32 cellular contexts compared by ENCODE assay signal in the genomic region with DNA sequence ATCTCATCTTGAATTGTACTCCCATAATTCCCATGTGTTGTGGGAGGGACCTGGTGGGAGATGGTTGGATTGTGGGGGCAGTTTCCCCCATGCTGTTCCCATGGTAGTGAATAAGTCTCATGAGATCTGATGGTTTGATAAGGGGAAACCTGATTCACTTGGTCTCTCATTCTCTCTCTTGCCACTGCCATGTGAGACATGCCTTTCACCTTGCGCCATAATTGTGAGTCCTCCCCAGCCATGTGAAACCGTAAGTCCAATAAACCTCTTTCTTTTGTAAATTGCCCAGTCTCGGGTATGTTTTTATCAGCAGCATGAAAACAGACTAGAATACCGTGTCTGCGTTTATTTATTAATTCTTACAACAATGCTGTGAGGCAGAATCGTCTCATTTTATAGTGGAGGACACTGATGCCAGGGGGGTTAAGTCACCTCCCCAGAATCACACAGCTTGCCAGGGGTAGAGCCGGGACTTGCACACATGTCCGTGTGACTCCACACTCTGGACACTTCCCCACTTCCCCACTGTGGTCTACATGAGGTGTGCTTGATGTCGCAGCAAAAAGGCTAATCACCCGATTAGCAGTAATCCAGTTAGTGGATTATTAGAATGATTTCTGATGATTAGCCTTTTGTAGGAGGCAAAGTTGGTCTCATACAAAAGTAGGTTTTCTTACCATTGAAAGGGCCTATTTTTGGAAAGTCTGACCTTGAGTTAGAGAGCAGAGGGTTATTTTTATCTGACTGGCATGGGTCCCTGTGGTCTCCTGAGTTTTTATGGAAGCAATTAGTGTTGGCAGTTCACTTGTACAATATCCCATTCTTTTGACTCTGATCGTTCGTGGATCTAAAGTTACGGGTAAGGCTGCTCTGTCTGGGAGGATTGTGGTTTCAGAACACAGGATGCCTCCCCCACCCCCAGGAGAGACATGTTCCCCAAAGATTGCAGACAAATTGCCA. TPM values are rescaled to one million over a fixed set of nuclear protein-coding genes. Genes with fewer than 3 reads are reported as not detected.
DNase-seq lines count a peak whose midpoint lies in the region; ATAC-seq, FAIRE-seq and TF ChIP-seq lines count a peak whose summit lies in the region.
"Had no signal": no experiment of that assay in that cellular context is flagged by ENCODE, and none has a peak within 500 bp of the region (broad histone marks: within the 10 kb centered on the region; RNA-seq: fewer than 3 reads in every experiment).

No MANE protein-coding gene starts in this region.

- no peak overlapping the region for H2BK20ac ChIP-seq in IMR-90 (ENCODE audit: low read depth, low read length)

- in situ Hi-C loops in IMR-90 (cut with MboI; ENCODE audit: low sequenced_read_pairs) (no loop called here), K562 (cut with MboI) (no loop called here)

- H3K4ac ChIP-seq in IMR-90 (ENCODE audit: low read depth, low read length), result no peak overlapping the region

- no peak overlapping the region for H4K8ac ChIP-seq in IMR-90 (ENCODE audit: low read depth in 2 of 2, low read length in 2 of 2)

- no peak overlapping the region for H3K4me3 Mint-ChIP-seq in GM23338
- H3K4me3 Mint-ChIP-seq: activated CD4-positive, alpha-beta T cell treated with anti-CD3 and anti-CD28 coated beads, Interleukin-2, amount 10 ng/mL, durations not matched to agents 24 days and 14 days; activated naive CD8-positive, alpha-beta T cell; CD4-positive, alpha-beta memory T cell; HFFc6; immature natural killer cell; memory B cell; WTC11 had no signal

- H2AK9ac ChIP-seq in IMR-90 (replicated peaks; ENCODE audit: low read depth, low read length, poor library complexity), result no peak overlapping the region

- no peak for TF ChIP-seq EP300 in K562 (IDR thresholded peaks at IDR 0.05; ENCODE audit: low read length)

- H3K4me1 Mint-ChIP-seq in GM23338, result 0 out of 3 replicates have a peak, but pooled peaks cover 1% of the 10 kb centered on the region
- H3K4me1 Mint-ChIP-seq: activated CD4-positive, alpha-beta T cell treated with anti-CD3 and anti-CD28 coated beads, Interleukin-2, amount 10 ng/mL, durations not matched to agents 24 days and 14 days; CD4-positive, alpha-beta memory T cell; immature natural killer cell had no signal

- WGBS in IMR-90 (ENCODE audit: extremely low coverage in 2 of 2, insufficient read length in 1 of 2), 2 experiments, result 93% methylated on average over 2 of the region's 13 CpGs; no CpG with 5 or more reads in 1 of the 2 experiments
- WGBS in K562 (ENCODE audit: insufficient coverage, low coverage, missing lambda C conversion rate), result 57% methylated on average over 13 of the region's 13 CpGs

- H2BK5ac ChIP-seq in IMR-90 (ENCODE audit: low read depth, low read length, poor library complexity, severe bottlenecking), result no peak overlapping the region

- no peaks in the 10 kb centered on the region for H3K9me2 ChIP-seq in GM23338 (ENCODE audit: insufficient read depth)

- no peak for TF ChIP-seq RAD21 in IMR-90 (IDR thresholded peaks at IDR 0.05; ENCODE audit: low read length)
- TF ChIP-seq RAD21 in K562 (CRISPR knock-in tag; conservative IDR thresholded peaks at IDR 0.05 in 1 of 2, IDR thresholded peaks at IDR 0.05 in 1 of 2), result no peak

- H3K27me3 ChIP-seq in IMR-90 (ENCODE audit: control insufficient read depth, insufficient read depth, low read length) (no peaks in the 10 kb centered on the region), K562 (ENCODE audit: control insufficient read depth in 2 of 2, insufficient read depth in 2 of 2, low read length in 2 of 2) (no peaks in the 10 kb centered on the region), skeletal muscle tissue (ENCODE audit: control insufficient read depth in 3 of 3, insufficient read depth in 3 of 3, low read length in 3 of 3) (no peaks in the 10 kb centered on the region), GM23338 (ENCODE audit: insufficient read depth) (no peaks in the 10 kb centered on the region)
- H3K27me3 ChIP-seq: neural progenitor cell, transverse colon had no signal

- no peaks in the 10 kb centered on the region for H3K4me1 ChIP-seq in IMR-90 (ENCODE audit: control insufficient read depth, insufficient read depth, low read length)
- peaks cover 0 to 5% of the 10 kb centered on the region in 2 experiments; a peak in 2 of 5 replicates for H3K4me1 ChIP-seq in K562 (replicated peaks in 1 of 2; ENCODE audit: control insufficient read depth in 2 of 2, insufficient read depth in 2 of 2, low read length in 2 of 2)
- peaks cover 9 to 20% (median 16%) of the 10 kb centered on the region in 3 donors for H3K4me1 ChIP-seq in skeletal muscle tissue (ENCODE audit: control insufficient read depth in 3 of 3, insufficient read depth in 3 of 3, low read length in 3 of 3)
- H3K4me1 ChIP-seq in GM23338 (ENCODE audit: insufficient read depth), result no peaks in the 10 kb centered on the region
- H3K4me1 ChIP-seq: SJCRH30, transverse colon had no signal

- H3K27ac Mint-ChIP-seq in GM23338, result no peak overlapping the region
- H3K27ac Mint-ChIP-seq: activated CD4-positive, alpha-beta T cell treated with anti-CD3 and anti-CD28 coated beads, Interleukin-2, amount 10 ng/mL, durations not matched to agents 24 days and 14 days; activated naive CD8-positive, alpha-beta T cell; CD4-positive, alpha-beta memory T cell; HFFc6; immature natural killer cell; memory B cell; WTC11 had no signal

- H3K4me2 ChIP-seq in IMR-90 (ENCODE audit: low read depth, low read length) (no peak overlapping the region), K562 (ENCODE audit: insufficient read depth, low read length) (no peak overlapping the region), GM23338 (no peak overlapping the region)

- no peak overlapping the region for H4K91ac ChIP-seq in IMR-90 (ENCODE audit: insufficient read depth, low read depth, low read length)

- H3K27ac ChIP-seq in IMR-90 (ENCODE audit: insufficient read depth, low read length) (no peak overlapping the region), K562 (ENCODE audit: extremely low read depth, low read depth, low read length) (no peak overlapping the region), skeletal muscle tissue (ENCODE audit: low read depth, low read length) (peak overlapping the region; percentile 14), GM23338 (ENCODE audit: low read depth) (no peak overlapping the region)
- H3K27ac ChIP-seq: neural progenitor cell, SJCRH30, transverse colon had no signal

- no peaks in the 10 kb centered on the region for H3F3A ChIP-seq in GM23338 (replicated peaks; ENCODE audit: low read depth)

- no peaks in the 10 kb centered on the region for H3K79me1 ChIP-seq in IMR-90 (ENCODE audit: low read depth in 1 of 2, low read length in 2 of 2)

- no peak overlapping the region for H2AK5ac ChIP-seq in IMR-90 (ENCODE audit: low read depth, low read length)

- CTCF ChIA-PET in IMR-90 (lab: Yijun Ruan, JAX) (no interaction called here), K562 (lab: Yijun Ruan, JAX; ENCODE audit: low intra/inter-chr PET ratio) (no interaction called here)

- BruUV-seq in IMR-90 (replicated peaks; lab: Mats Ljungman, UMichigan) (no TSS peak), K562 (replicated peaks; lab: Mats Ljungman, UMichigan) (no TSS peak)

- TF ChIP-seq POLR2A in IMR-90 (IDR thresholded peaks at IDR 0.05; ENCODE audit: low read depth, low read length) (no peak), K562 (conservative IDR thresholded peaks at IDR 0.05) (no peak)

- TF ChIP-seq CTCF in IMR-90 (conservative IDR thresholded peaks at IDR 0.05; ENCODE audit: low read depth, low read length) (no peak), K562 (IDR thresholded peaks at IDR 0.05 in 2 of 3, conservative IDR thresholded peaks at IDR 0.05 in 1 of 3; ENCODE audit: insufficient read depth in 2 of 3, low read depth in 1 of 3, low read length in 3 of 3) (no peak), GM23338 (conservative IDR thresholded peaks at IDR 0.05; ENCODE audit: low read depth in 2 of 2) (no peak)

- dilution Hi-C loops in IMR-90 (cut with HindIII; ENCODE audit: low sequenced_read_pairs, unreplicated experiment), result no loop called here

- H3K36me3 Mint-ChIP-seq in GM23338 (ENCODE audit: low read depth), result peaks cover 4% of the 10 kb centered on the region; the same call in 2 of the 3 replicates

- H4K5ac ChIP-seq in IMR-90 (ENCODE audit: low read depth, low read length), result no peak overlapping the region

- H2BK120ac ChIP-seq in IMR-90 (ENCODE audit: low read depth, low read length), result no peak overlapping the region

- H3K4me3 ChIP-seq in IMR-90 (ENCODE audit: insufficient read depth, low read depth, low read length) (no peak overlapping the region), K562 (no peak overlapping the region), skeletal muscle tissue (ENCODE audit: low read length in 3 of 3) (peak overlapping the region in 2 of 3 donors; percentile 14 to 43), GM23338 (no peak overlapping the region)
- H3K4me3 ChIP-seq: GM12878, neural progenitor cell, SJCRH30, transverse colon had no signal

- H3K56ac ChIP-seq in IMR-90 (ENCODE audit: extremely low read depth, insufficient read depth, low read length), result no peak overlapping the region

- no peak for ATAC-seq in IMR-90 (ENCODE audit: low read depth)
- ATAC-seq in K562, result no peak
- no peak for ATAC-seq in GM23338
- ATAC-seq: GM12878, left colon, sciatic nerve, WTC11 had no signal

- peak overlapping the region; percentile 63 for H2AFZ ChIP-seq in IMR-90 (replicated peaks; ENCODE audit: low read length, poor library complexity)
- H2AFZ ChIP-seq in K562 (ENCODE audit: low read depth, low read length), result no peak overlapping the region
- no peak overlapping the region for H2AFZ ChIP-seq in GM23338
- H2AFZ ChIP-seq: neural progenitor cell had no signal

- H3K14ac ChIP-seq in IMR-90 (replicated peaks; ENCODE audit: low read depth, low read length), result no peak overlapping the region

- DNase-seq in NCI-H2171 treated with DMSO at 0.1 percent for 48 hours (lab: John Stamatoyannopoulos, UW) (peak; percentile 24), NCI-H2171 (lab: John Stamatoyannopoulos, UW) (no peak), IMR-90 (no peak), K562 (ENCODE audit: extremely low read depth in 1 of 4, low spot score in 3 of 4) (no peak), occipital lobe (lab: John Stamatoyannopoulos, UW) (no peak), GM23338 (ENCODE audit: low spot score) (no peak)
- DNase-seq in effector CD4-positive, alpha-beta T cell, result no peak
- DNase-seq: 8988T; activated CD4-positive, alpha-beta T cell treated with anti-CD3 and anti-CD28 coated beads, Interleukin-2, amount 10 ng/mL, durations not matched to agents 24 days and 14 days; aorta; CD4-positive, alpha-beta memory T cell; effector CD8-positive, alpha-beta T cell; HFFc6; immature natural killer cell; left colon; NCI-H1105; NCI-H2029; NCI-H226; NCI-H69; stimulated activated CD4-positive, alpha-beta T cell treated with anti-CD3 and anti-CD28 coated beads, Interleukin-4, amount 100 ng/mL, for 1 hour; transverse colon had no signal

- peaks cover 3% of the 10 kb centered on the region for H3K27me3 Mint-ChIP-seq in GM23338 (ENCODE audit: insufficient read depth, low read depth, poor library complexity)
- H3K27me3 Mint-ChIP-seq: activated naive CD8-positive, alpha-beta T cell; memory B cell had no signal

- H3K9ac ChIP-seq in IMR-90 (ENCODE audit: low read depth, low read length), result no peak overlapping the region
- H3K9ac ChIP-seq in K562 (ENCODE audit: insufficient read depth in 1 of 2, low read depth in 2 of 2, low read length in 2 of 2), result no peak overlapping the region
- peak overlapping the region in 1 of 3 donors; percentile 28 for H3K9ac ChIP-seq in skeletal muscle tissue (ENCODE audit: low read depth in 1 of 3, low read length in 3 of 3)
- H3K9ac ChIP-seq: neural progenitor cell had no signal

- H2BK15ac ChIP-seq in IMR-90 (ENCODE audit: low read depth, low read length), result no peak overlapping the region

- POLR2A ChIA-PET in IMR-90 (lab: Charles Lee; ENCODE audit: unreplicated experiment) (no interaction called here), K562 (lab: Yijun Ruan, JAX) (no interaction called here)

- no peak overlapping the region for H3K18ac ChIP-seq in IMR-90 (ENCODE audit: low read depth, low read length)

- H3K23ac ChIP-seq in IMR-90 (ENCODE audit: low read depth, low read length), result no peak overlapping the region

- H4K20me1 ChIP-seq in IMR-90 (ENCODE audit: insufficient read depth, low read length) (no peaks in the 10 kb centered on the region), K562 (replicated peaks; ENCODE audit: control insufficient read depth, insufficient read depth, low read length) (no peaks in the 10 kb centered on the region), GM23338 (replicated peaks; ENCODE audit: insufficient read depth) (no peaks in the 10 kb centered on the region)

- intact Hi-C loops in IMR-90 (cut with micrococcal nuclease) (no loop called here), K562 (cut with micrococcal nuclease) (no loop called here)

- FAIRE-seq in K562 (lab: Jason Lieb, UNC), result no peak
- FAIRE-seq: GM12878, GM19239, H1, RCC 7860 had no signal

- H3K9me1 ChIP-seq in IMR-90 (ENCODE audit: insufficient read depth, low read length), result no peaks in the 10 kb centered on the region
- no peaks in the 10 kb centered on the region for H3K9me1 ChIP-seq in K562 (ENCODE audit: control insufficient read depth, insufficient read depth, low read length)

- peaks cover 23% of the 10 kb centered on the region for H3K9me3 Mint-ChIP-seq in GM23338

- peaks cover 4% of the 10 kb centered on the region; the same call in 1 of the 2 replicates for H3K9me3 ChIP-seq in IMR-90 (ENCODE audit: control insufficient read depth, insufficient read depth, low read length)
- no peaks in the 10 kb centered on the region for H3K9me3 ChIP-seq in K562 (replicated peaks; ENCODE audit: control insufficient read depth, insufficient read depth, low read depth, low read length)
- no peaks in the 10 kb centered on the region for H3K9me3 ChIP-seq in skeletal muscle tissue (ENCODE audit: control insufficient read depth in 3 of 3, low read length in 3 of 3)
- H3K9me3 ChIP-seq: SJCRH30 had no signal

- H3K79me2 ChIP-seq in K562 (ENCODE audit: control insufficient read depth, insufficient read depth, low read length) (no peaks in the 10 kb centered on the region), GM23338 (replicated peaks; ENCODE audit: insufficient read depth) (no peaks in the 10 kb centered on the region)

- H3K36me3 ChIP-seq in IMR-90 (ENCODE audit: control insufficient read depth, insufficient read depth, low read length), result peaks cover 2% of the 10 kb centered on the region; the same call in 1 of the 2 replicates
- peaks cover 9% of the 10 kb centered on the region; the same call in 2 of the 3 replicates for H3K36me3 ChIP-seq in K562 (ENCODE audit: control insufficient read depth, insufficient read depth, low read length)
- no peaks in the 10 kb centered on the region for H3K36me3 ChIP-seq in skeletal muscle tissue (ENCODE audit: control insufficient read depth in 3 of 3, insufficient read depth in 3 of 3, low read length in 3 of 3)
- H3K36me3 ChIP-seq in GM23338 (ENCODE audit: insufficient read depth), result no peaks in the 10 kb centered on the region
- H3K36me3 ChIP-seq: neural progenitor cell, SJCRH30, transverse colon had no signal

RNA-seq across cellular contexts. Expression of a gene that starts 47.4 kb away (rescaled TPM):
- total RNA-seq in IMR-90 (2012; rRNA removed), result 5.6 and 6.1 TPM in 2 replicates
- polyA plus RNA-seq in IMR-90 (2012; rRNA removed), result 7.9 and 8.6 TPM in 2 replicates
- 6.7 and 7.3 TPM in 2 replicates for polyA plus RNA-seq in IMR-90 (2012; cell fraction: cytosol; rRNA removed)
- polyA plus RNA-seq in IMR-90 (2012; cell fraction: nucleus; rRNA removed; ENCODE audit: low replicate concordance), result 6.3 and 6.4 TPM in 2 replicates
- 14.3 and 26.5 TPM in 2 replicates for total RNA-seq in K562 (2011; cell fraction: chromatin; rRNA removed; ENCODE audit: low replicate concordance)
- 14.6 and 18.5 TPM in 2 replicates for total RNA-seq in K562 (2011; cell fraction: nucleolus; rRNA removed)
- 12.9 and 13.2 TPM in 2 replicates for total RNA-seq in K562 (2011; cell fraction: nucleoplasm; rRNA removed)
- total RNA-seq in K562 (2014; rRNA removed), result 16.1 and 23.1 TPM in 2 replicates
- 11.0 and 13.6 TPM in 2 replicates for total RNA-seq in K562 (2014; rRNA removed; fragmentation: Illumina TruSeq; extraction: Trizol)
- 14.9 TPM in 2 replicates for total RNA-seq in K562 (2015; rRNA removed; fragmentation: Illumina TruSeq; extraction: Trizol)
- 19.9 and 21.9 TPM in 2 replicates for total RNA-seq in K562 (2021)
- 11.2 and 11.5 TPM in 2 replicates for polyA plus RNA-seq in K562 (2011; rRNA removed)
- 13.9 and 19.9 TPM in 2 replicates for polyA plus RNA-seq in K562 (2011; cell fraction: cytosol; rRNA removed)
- 9.8 and 12.1 TPM in 2 replicates for polyA plus RNA-seq in K562 (2011; cell fraction: nucleus; rRNA removed)
- 14.5 and 17.2 TPM in 2 replicates for polyA plus RNA-seq in K562 (2012)
- 19.5 and 20.1 TPM in 2 replicates for polyA plus RNA-seq in K562 (2014; fragmentation: Illumina TruSeq; extraction: Trizol)
- under 1 TPM; 0.25 to 0.30 TPM for polyA plus RNA-seq in K562 (2014; fragmentation: Nextera tagmentation; extraction: Ambion mirVana)
- polyA plus RNA-seq in K562 (2014; rRNA removed), result 16.8 and 17.1 TPM in 2 replicates
- polyA minus RNA-seq in K562 (2011; rRNA and poly(A)+ RNA removed), result 9.0 and 9.8 TPM in 2 replicates
- 8.2 and 11.0 TPM in 2 replicates for polyA minus RNA-seq in K562 (2011; cell fraction: cytosol; rRNA and poly(A)+ RNA removed)
- 2.8 and 4.3 TPM in 2 replicates for polyA minus RNA-seq in K562 (2011; cell fraction: nucleus; rRNA and poly(A)+ RNA removed)
- total RNA-seq in skeletal muscle tissue, result 9.4 TPM
- 103 TPM for total RNA-seq in occipital lobe
- 9.9 and 12.7 TPM in 2 replicates for total RNA-seq in GM23338 (2014; rRNA removed; shearing (Covaris generic))
- polyA plus RNA-seq in GM23338 (2016; fragmentation: Nextera tagmentation; extraction: Ambion mirVana), result 14.9 and 18.0 TPM in 2 replicates

RNA-seq across cellular contexts. Expression of a gene that starts 55.9 kb away (rescaled TPM):
- total RNA-seq in IMR-90 (2012; rRNA removed) (9.1 and 9.4 TPM in 2 replicates), K562 (2014; rRNA removed) (23.9 and 25.2 TPM in 2 replicates), K562 (2014; rRNA removed; fragmentation: Illumina TruSeq; extraction: Trizol) (16.6 and 19.0 TPM in 2 replicates), K562 (2015; rRNA removed; fragmentation: Illumina TruSeq; extraction: Trizol) (16.2 and 19.1 TPM in 2 replicates), K562 (2021) (17.2 and 18.2 TPM in 2 replicates), skeletal muscle tissue (2.6 TPM), occipital lobe (9.5 TPM)
- polyA plus RNA-seq in IMR-90 (2012; rRNA removed) (6.8 and 7.8 TPM in 2 replicates), K562 (2011; rRNA removed) (20.0 and 22.2 TPM in 2 replicates), K562 (2014; fragmentation: Illumina TruSeq; extraction: Trizol) (16.5 and 18.1 TPM in 2 replicates), K562 (2014; fragmentation: Nextera tagmentation; extraction: Ambion mirVana) (10 to 100 TPM; 17.4 to 24.3 TPM), K562 (2014; rRNA removed) (27.7 and 31.0 TPM in 2 replicates), GM23338 (2016; fragmentation: Nextera tagmentation; extraction: Ambion mirVana) (0.70 and 1.4 TPM in 2 replicates)
- 4.2 and 6.8 TPM in 2 replicates for polyA plus RNA-seq in IMR-90 (2012; cell fraction: cytosol; rRNA removed)
- 5.3 and 12.5 TPM in 2 replicates for polyA plus RNA-seq in IMR-90 (2012; cell fraction: nucleus; rRNA removed; ENCODE audit: low replicate concordance)
- 69.4 and 86.7 TPM in 2 replicates for total RNA-seq in K562 (2011; cell fraction: chromatin; rRNA removed; ENCODE audit: low replicate concordance)
- total RNA-seq in K562 (2011; cell fraction: nucleolus; rRNA removed), result 33.5 and 44.6 TPM in 2 replicates
- total RNA-seq in K562 (2011; cell fraction: nucleoplasm; rRNA removed), result 42.5 and 56.6 TPM in 2 replicates
- 12.2 and 17.2 TPM in 2 replicates for polyA plus RNA-seq in K562 (2011; cell fraction: cytosol; rRNA removed)
- 42.3 and 43.1 TPM in 2 replicates for polyA plus RNA-seq in K562 (2011; cell fraction: nucleus; rRNA removed)
- polyA plus RNA-seq in K562 (2012), result 12.5 and 19.8 TPM in 2 replicates
- 38.6 and 40.6 TPM in 2 replicates for polyA minus RNA-seq in K562 (2011; rRNA and poly(A)+ RNA removed)
- 10.4 and 13.1 TPM in 2 replicates for polyA minus RNA-seq in K562 (2011; cell fraction: cytosol; rRNA and poly(A)+ RNA removed)
- polyA minus RNA-seq in K562 (2011; cell fraction: nucleus; rRNA and poly(A)+ RNA removed), result 18.7 and 32.1 TPM in 2 replicates
- 1.6 and 2.5 TPM in 2 replicates for total RNA-seq in GM23338 (2014; rRNA removed; shearing (Covaris generic))

Comparison
In these comparisons a context has a peak if more than half of its experiments do, and no peak if none do; other contexts are left out.
1. H3K4me3 ChIP-seq: peak in skeletal muscle tissue (2 of 3); none in IMR-90 (single experiment), K562 (single experiment) and GM23338 (single experiment).